In the genomic region with DNA sequence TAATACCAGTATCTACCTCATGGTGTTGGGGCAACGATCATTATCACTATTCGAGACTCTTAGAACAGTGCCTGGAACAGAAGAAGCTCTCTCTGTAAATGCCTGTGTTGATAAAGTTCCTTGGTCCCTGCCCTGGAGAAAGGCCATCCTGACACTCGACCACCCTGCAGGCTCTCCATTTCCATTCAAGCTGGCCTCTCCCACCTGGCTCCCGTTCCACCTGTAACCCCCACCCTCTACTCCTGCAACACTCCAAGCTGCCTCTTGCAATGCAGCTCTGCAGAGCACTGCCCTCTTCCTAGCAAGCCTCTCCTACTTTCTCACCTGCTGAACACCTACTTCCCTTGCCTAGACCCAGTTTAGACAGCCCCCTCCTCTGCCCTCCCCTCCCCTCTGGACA, we compare ENCODE assay signal across 1 cellular context.
TF ChIP-seq lines count a peak whose summit lies in the region.

No MANE protein-coding gene starts in this region.

TF ChIP-seq in GM23338, 12 proteins besides CTCF, POLR2A, EP300 and RAD21:
- no peak for TF ChIP-seq ZNF462 (CRISPR knock-in tag; IDR thresholded peaks at IDR 0.05)
- no peak for TF ChIP-seq STAT1 (IDR thresholded peaks at IDR 0.05; ENCODE audit: unreplicated experiment)
- TF ChIP-seq ZNF114 (CRISPR knock-in tag; IDR thresholded peaks at IDR 0.05): no peak
- no peak for TF ChIP-seq ZNF331 (CRISPR knock-in tag; IDR thresholded peaks at IDR 0.05; ENCODE audit: low read depth)
- TF ChIP-seq EZH2 (IDR thresholded peaks at IDR 0.05; ENCODE audit: low read depth, unreplicated experiment): no peak
- no peak for TF ChIP-seq NANOG (IDR thresholded peaks at IDR 0.05; ENCODE audit: borderline replicate concordance)
- TF ChIP-seq, protein P1, sequence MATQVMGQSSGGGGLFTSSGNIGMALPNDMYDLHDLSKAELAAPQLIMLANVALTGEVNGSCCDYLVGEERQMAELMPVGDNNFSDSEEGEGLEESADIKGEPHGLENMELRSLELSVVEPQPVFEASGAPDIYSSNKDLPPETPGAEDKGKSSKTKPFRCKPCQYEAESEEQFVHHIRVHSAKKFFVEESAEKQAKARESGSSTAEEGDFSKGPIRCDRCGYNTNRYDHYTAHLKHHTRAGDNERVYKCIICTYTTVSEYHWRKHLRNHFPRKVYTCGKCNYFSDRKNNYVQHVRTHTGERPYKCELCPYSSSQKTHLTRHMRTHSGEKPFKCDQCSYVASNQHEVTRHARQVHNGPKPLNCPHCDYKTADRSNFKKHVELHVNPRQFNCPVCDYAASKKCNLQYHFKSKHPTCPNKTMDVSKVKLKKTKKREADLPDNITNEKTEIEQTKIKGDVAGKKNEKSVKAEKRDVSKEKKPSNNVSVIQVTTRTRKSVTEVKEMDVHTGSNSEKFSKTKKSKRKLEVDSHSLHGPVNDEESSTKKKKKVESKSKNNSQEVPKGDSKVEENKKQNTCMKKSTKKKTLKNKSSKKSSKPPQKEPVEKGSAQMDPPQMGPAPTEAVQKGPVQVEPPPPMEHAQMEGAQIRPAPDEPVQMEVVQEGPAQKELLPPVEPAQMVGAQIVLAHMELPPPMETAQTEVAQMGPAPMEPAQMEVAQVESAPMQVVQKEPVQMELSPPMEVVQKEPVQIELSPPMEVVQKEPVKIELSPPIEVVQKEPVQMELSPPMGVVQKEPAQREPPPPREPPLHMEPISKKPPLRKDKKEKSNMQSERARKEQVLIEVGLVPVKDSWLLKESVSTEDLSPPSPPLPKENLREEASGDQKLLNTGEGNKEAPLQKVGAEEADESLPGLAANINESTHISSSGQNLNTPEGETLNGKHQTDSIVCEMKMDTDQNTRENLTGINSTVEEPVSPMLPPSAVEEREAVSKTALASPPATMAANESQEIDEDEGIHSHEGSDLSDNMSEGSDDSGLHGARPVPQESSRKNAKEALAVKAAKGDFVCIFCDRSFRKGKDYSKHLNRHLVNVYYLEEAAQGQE (IDR thresholded peaks at IDR 0.05; ENCODE audit: unreplicated experiment): no peak
- no peak for TF ChIP-seq JUNB (IDR thresholded peaks at IDR 0.05; ENCODE audit: unreplicated experiment)
- TF ChIP-seq ETS1 (IDR thresholded peaks at IDR 0.05): no peak
- no peak for TF ChIP-seq POLR2AphosphoS5 (IDR thresholded peaks at IDR 0.05; ENCODE audit: low read depth)
- no peak for TF ChIP-seq EZH2phosphoT487 (IDR thresholded peaks at IDR 0.05; ENCODE audit: unreplicated experiment)
- TF ChIP-seq CREB1 (CRISPR knock-in tag; IDR thresholded peaks at IDR 0.05; ENCODE audit: low read depth): no peak
